Comparison of ENCODE assay signal across 16 cellular contexts in genomic region chr11:11171285-11171684, GRCh38.
DNase-seq lines count a peak whose midpoint lies in the region; ATAC-seq and TF ChIP-seq lines count a peak whose summit lies in the region.
"Had no signal": no experiment of that assay in that cellular context is flagged by ENCODE, and none has a peak within 500 bp of the region (broad histone marks: within the 10 kb centered on the region; RNA-seq: fewer than 3 reads in every experiment).

No MANE protein-coding gene starts in this region.

- no peaks in the 10 kb centered on the region for H3K9me2 ChIP-seq in MM.1S (replicated peaks; ENCODE audit: insufficient read depth, low read length)

- no peaks in the 10 kb centered on the region for H3K79me1 ChIP-seq in neuronal stem cell (ENCODE audit: low read depth, low read length)

- WGBS in esophagus squamous epithelium, 2 donors, result 86% methylated on average over 3 of the region's 3 CpGs; no CpG with 5 or more reads in 1 of the 2 donors
- no CpG with 5 or more reads among the region's 3 CpGs for WGBS in neuronal stem cell (ENCODE audit: extremely low coverage in 2 of 2, insufficient read length in 2 of 2, insufficient replicate concordance in 1 of 2), 2 donors
- 63 to 83% methylated on average over 3 of the region's 3 CpGs for WGBS in testis, 2 donors
- 54% methylated on average over 3 of the region's 3 CpGs for WGBS in suprapubic skin

- no peak overlapping the region for H3K4me3 ChIP-seq in MM.1S (ENCODE audit: low read length)
- no peak overlapping the region for H3K4me3 ChIP-seq in esophagus squamous epithelium
- H3K4me3 ChIP-seq in neuronal stem cell (ENCODE audit: low read length in 2 of 2), result no peak overlapping the region
- H3K4me3 ChIP-seq in testis, result no peak overlapping the region
- no peak overlapping the region for H3K4me3 ChIP-seq in effector memory CD4-positive, alpha-beta T cell (ENCODE audit: insufficient read depth, low read depth, low read length, poor library complexity, severe bottlenecking)
- H3K4me3 ChIP-seq in suprapubic skin, result no peak overlapping the region
- H3K4me3 ChIP-seq: body of pancreas, lower lobe of right lung had no signal

- TF ChIP-seq CTCF in MM.1S (IDR thresholded peaks at IDR 0.05; ENCODE audit: low read length), result no peak
- TF ChIP-seq CTCF in esophagus squamous epithelium (IDR thresholded peaks at IDR 0.05), result peak in 1 of 6 experiments; percentile 10
- no peak for TF ChIP-seq CTCF in testis (IDR thresholded peaks at IDR 0.05)
- TF ChIP-seq CTCF in suprapubic skin (IDR thresholded peaks at IDR 0.05), result no peak

- TF ChIP-seq POLR2A in esophagus squamous epithelium (IDR thresholded peaks at IDR 0.05), result no peak
- no peak for TF ChIP-seq POLR2A in testis (IDR thresholded peaks at IDR 0.05)
- TF ChIP-seq POLR2A in suprapubic skin (IDR thresholded peaks at IDR 0.05), result no peak

- peaks cover 6% of the 10 kb centered on the region for H3F3A ChIP-seq in MM.1S (ENCODE audit: insufficient read depth, low read length)

- H2AFZ ChIP-seq in MM.1S (ENCODE audit: low read length) (no peak overlapping the region), neuronal stem cell (ENCODE audit: low read length) (no peak overlapping the region)

- no peak overlapping the region for H3K18ac ChIP-seq in neuronal stem cell (ENCODE audit: low read length)

- H4K20me1 ChIP-seq in MM.1S (ENCODE audit: insufficient read depth, low read length), result no peaks in the 10 kb centered on the region

- DNase-seq in AG20443 (ENCODE audit: low spot score) (peak; percentile 32), MM.1S (no peak), esophagus squamous epithelium (lab: John Stamatoyannopoulos, UW) (no peak), neuronal stem cell (ENCODE audit: low spot score) (no peak), testis (no peak), suprapubic skin (ENCODE audit: low spot score in 2 of 2) (no peak)
- DNase-seq in effector memory CD4-positive, alpha-beta T cell, result no peak
- DNase-seq: ACHN; activated B cell treated with CpG ODN at 0.5 μM for 24 hours; activated effector memory CD4-positive, alpha-beta T cell treated with anti-CD3 and anti-CD28 coated beads, Interleukin-2, amount 50 U/mL, for 16 hours; body of pancreas; lower lobe of right lung; NCI-H1105; stimulated activated naive B cell treated with anti-CD40 and anti-IgM and Interleukin-4, amounts not matched to agents 10 μg/mL and 1 μg/mL and 100 μg/mL, for 72 hours had no signal

- no peak overlapping the region for H4K91ac ChIP-seq in neuronal stem cell (ENCODE audit: low read depth, low read length, poor library complexity)

- intact Hi-C loops in esophagus squamous epithelium (cut with DNase I) (no loop called here), testis (cut with DNase I; ENCODE audit: low total_unique reads) (no loop called here)

- H2BK15ac ChIP-seq in neuronal stem cell (ENCODE audit: low read length), result no peak overlapping the region

- no peak overlapping the region for H2BK5ac ChIP-seq in neuronal stem cell (ENCODE audit: low read length)

- H3K36me3 ChIP-seq in MM.1S (replicated peaks; ENCODE audit: insufficient read depth, low read length) (no peaks in the 10 kb centered on the region), esophagus squamous epithelium (no peaks in the 10 kb centered on the region), neuronal stem cell (replicated peaks in 1 of 2; ENCODE audit: control insufficient read depth in 2 of 2, insufficient read depth in 2 of 2, low read length in 2 of 2) (no peaks in the 10 kb centered on the region), testis (ENCODE audit: low read depth, missing control alignments) (no peaks in the 10 kb centered on the region), suprapubic skin (no peaks in the 10 kb centered on the region)
- H3K36me3 ChIP-seq in effector memory CD4-positive, alpha-beta T cell (ENCODE audit: control insufficient read depth, insufficient read depth, low read length), result no peaks in the 10 kb centered on the region
- H3K36me3 ChIP-seq: lower lobe of right lung had no signal

- H3K27ac ChIP-seq in MM.1S (ENCODE audit: low read length), result peak overlapping the region; percentile 41; the same call in 1 of the 2 replicates
- peak overlapping the region in 3 of 4 donors; percentile 60 to 83 (median 66) for H3K27ac ChIP-seq in esophagus squamous epithelium
- H3K27ac ChIP-seq in neuronal stem cell (replicated peaks; ENCODE audit: low read length), result no peak overlapping the region
- no peak overlapping the region for H3K27ac ChIP-seq in testis
- H3K27ac ChIP-seq in effector memory CD4-positive, alpha-beta T cell (ENCODE audit: insufficient read depth, low read length, poor library complexity, severe bottlenecking), result no peak overlapping the region
- H3K27ac ChIP-seq in suprapubic skin, result no peak overlapping the region
- H3K27ac ChIP-seq: body of pancreas, lower lobe of right lung had no signal

- H3K79me2 ChIP-seq in MM.1S (ENCODE audit: low read length), result no peaks in the 10 kb centered on the region

- ATAC-seq in HG03571 (IDR thresholded peaks at IDR 0.05; ENCODE audit: unreplicated experiment), result no peak
- ATAC-seq: body of pancreas, lower lobe of right lung, sciatic nerve had no signal

- H3K4me1 ChIP-seq in MM.1S (ENCODE audit: low read length) (peaks cover 55% of the 10 kb centered on the region), esophagus squamous epithelium (peaks cover 0 to 20% (median 3%) of the 10 kb centered on the region in 3 donors), neuronal stem cell (ENCODE audit: control insufficient read depth in 2 of 2, insufficient read depth in 1 of 2, low read depth in 1 of 2, low read length in 2 of 2) (no peaks in the 10 kb centered on the region), testis (no peaks in the 10 kb centered on the region), suprapubic skin (peaks cover 10% of the 10 kb centered on the region)
- H3K4me1 ChIP-seq in effector memory CD4-positive, alpha-beta T cell (ENCODE audit: control insufficient read depth, insufficient read depth, low read length, poor library complexity, severe bottlenecking), result no peaks in the 10 kb centered on the region
- H3K4me1 ChIP-seq: body of pancreas, lower lobe of right lung had no signal

- H3K23ac ChIP-seq in neuronal stem cell (ENCODE audit: low read depth, low read length, poor library complexity), result no peak overlapping the region

- peak overlapping the region; percentile 52; the same call in 1 of the 2 replicates for H3K4me2 ChIP-seq in MM.1S (ENCODE audit: low read depth, low read length)
- H3K4me2 ChIP-seq in neuronal stem cell (ENCODE audit: insufficient read depth, low read length, poor library complexity, severe bottlenecking), result no peak overlapping the region

- no peak for TF ChIP-seq EP300 in suprapubic skin (IDR thresholded peaks at IDR 0.05)

- no peak overlapping the region for H2BK12ac ChIP-seq in neuronal stem cell (ENCODE audit: low read length)

- H3K9ac ChIP-seq in MM.1S (ENCODE audit: low read length) (no peak overlapping the region), neuronal stem cell (ENCODE audit: low read depth, low read length, poor library complexity) (no peak overlapping the region)

- no peak overlapping the region for H4K8ac ChIP-seq in neuronal stem cell (ENCODE audit: low read depth, low read length)

- H2BK120ac ChIP-seq in neuronal stem cell (ENCODE audit: low read depth, low read length), result no peak overlapping the region

- H2AK5ac ChIP-seq in neuronal stem cell (ENCODE audit: low read depth, low read length), result peak overlapping the region; percentile 32

- H3K27me3 ChIP-seq in MM.1S (replicated peaks; ENCODE audit: insufficient read depth, low read length) (no peaks in the 10 kb centered on the region), esophagus squamous epithelium (no peaks in the 10 kb centered on the region), neuronal stem cell (ENCODE audit: control insufficient read depth in 3 of 3, insufficient read depth in 3 of 3, low read depth in 1 of 3, low read length in 3 of 3) (no peaks in the 10 kb centered on the region), testis (no peaks in the 10 kb centered on the region), suprapubic skin (no peaks in the 10 kb centered on the region)
- no peaks in the 10 kb centered on the region for H3K27me3 ChIP-seq in effector memory CD4-positive, alpha-beta T cell (replicated peaks; ENCODE audit: control insufficient read depth, insufficient read depth, low read length, poor library complexity, severe bottlenecking)
- H3K27me3 ChIP-seq: body of pancreas had no signal

- H3K9me3 ChIP-seq in MM.1S (replicated peaks; ENCODE audit: insufficient read depth, low read length) (no peaks in the 10 kb centered on the region), esophagus squamous epithelium (no peaks in the 10 kb centered on the region), neuronal stem cell (replicated peaks in 1 of 2; ENCODE audit: control insufficient read depth in 2 of 2, insufficient read depth in 1 of 2, low read depth in 1 of 2, low read length in 2 of 2) (peaks cover 0 to 4% of the 10 kb centered on the region in 2 donors), testis (no peaks in the 10 kb centered on the region), suprapubic skin (no peaks in the 10 kb centered on the region)
- no peaks in the 10 kb centered on the region for H3K9me3 ChIP-seq in effector memory CD4-positive, alpha-beta T cell (ENCODE audit: control insufficient read depth, low read length)
- H3K9me3 ChIP-seq: body of pancreas, lower lobe of right lung had no signal

- no peak overlapping the region for H3K14ac ChIP-seq in neuronal stem cell (ENCODE audit: low read length)

- H3K4ac ChIP-seq in neuronal stem cell (ENCODE audit: low read length), result no peak overlapping the region

Comparison
In these comparisons a context has a peak if more than half of its experiments do, and no peak if none do; other contexts are left out.
1. H3K27ac ChIP-seq: peak in MM.1S (single experiment) and esophagus squamous epithelium (3 of 4); none in neuronal stem cell (single experiment), testis (0 of 2), effector memory CD4-positive, alpha-beta T cell (single experiment) and suprapubic skin (single experiment).